In the genomic region with DNA sequence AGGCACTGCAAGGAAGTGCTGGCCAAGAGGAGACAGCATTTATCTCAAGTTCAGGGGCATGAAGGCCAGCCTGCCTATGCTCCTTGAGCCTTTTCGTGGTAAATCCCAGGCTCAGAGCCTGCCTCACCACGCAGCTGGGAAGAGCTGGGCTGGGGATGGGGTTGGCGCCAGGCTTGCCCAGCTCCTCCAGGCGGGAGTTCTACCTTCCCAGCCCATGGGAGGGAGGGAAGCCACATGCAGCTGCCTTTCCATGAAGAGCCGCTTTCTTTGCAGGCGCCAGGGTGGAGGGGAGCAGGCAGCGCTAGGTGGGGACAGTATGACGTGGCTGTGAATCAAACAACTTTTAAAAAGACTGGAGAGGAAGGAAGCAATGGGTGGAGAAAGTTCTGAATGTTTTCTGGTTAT, we compare ENCODE assay signal across 12 cellular contexts. TPM values are rescaled to one million over a fixed set of nuclear protein-coding genes. Genes with fewer than 3 reads are reported as not detected.
A peak's percentile ranks its signal among the peaks of the same experiment; 100 is the strongest.
DNase-seq lines count a peak whose midpoint lies in the region; ATAC-seq, FAIRE-seq and TF ChIP-seq lines count a peak whose summit lies in the region.
"Had no signal": no experiment of that assay in that cellular context is flagged by ENCODE, and none has a peak within 500 bp of the region (broad histone marks: within the 10 kb centered on the region; RNA-seq: fewer than 3 reads in every experiment).

No MANE protein-coding gene starts in this region.

- DNase-seq in GM23338 (ENCODE audit: low spot score) (peak; percentile 79), astrocyte (ENCODE audit: low read depth) (peak; percentile 32), hepatic stellate cell (ENCODE audit: low spot score) (peak; percentile 12), trophoblast cell (no peak), HUDEP-2 (lab: John Stamatoyannopoulos, UW; ENCODE audit: unreplicated experiment in 76 of 76) (no peak)
- no peak for DNase-seq in stimulated activated CD4-positive, alpha-beta T cell treated with anti-CD3 and anti-CD28 coated beads, Interleukin-4, amount 100 ng/mL, for 4 hours
- DNase-seq in T-helper 2 cell treated with Interferon-gamma antibody and Interleukin-4, amounts not matched to agents 5 μg/mL and 100 μg/mL, for 36 hours (ENCODE audit: low spot score), result no peak
- DNase-seq: stimulated activated naive CD8-positive, alpha-beta T cell treated with anti-CD3 and anti-CD28 coated beads, Interleukin-15, Interleukin-2, amounts not matched to agents 100 U/mL and 50 U/mL, for 24 hours had no signal

- H3K4me1 ChIP-seq in GM23338 (ENCODE audit: insufficient read depth) (peaks cover 24% of the 10 kb centered on the region), astrocyte (ENCODE audit: insufficient read depth, low read length) (no peaks in the 10 kb centered on the region), trophoblast cell (ENCODE audit: control insufficient read depth in 1 of 2, insufficient read depth in 2 of 2, low read length in 2 of 2) (peaks cover 0 to 3% of the 10 kb centered on the region in 2 experiments)

- H2BK5ac ChIP-seq in trophoblast cell (ENCODE audit: low read depth, low read length, poor library complexity), result no peak overlapping the region

- no peak overlapping the region for H2BK12ac ChIP-seq in trophoblast cell (ENCODE audit: low read length)

- H4K20me1 ChIP-seq in GM23338 (replicated peaks; ENCODE audit: insufficient read depth), result no peaks in the 10 kb centered on the region
- no peaks in the 10 kb centered on the region for H4K20me1 ChIP-seq in astrocyte (ENCODE audit: insufficient read depth, low read length)

- no peak overlapping the region for H2AK5ac ChIP-seq in trophoblast cell (ENCODE audit: low read length)

- H3K4me1 Mint-ChIP-seq in GM23338 (peaks cover 26% of the 10 kb centered on the region), astrocyte (ENCODE audit: low read depth, unreplicated experiment) (peaks cover 7% of the 10 kb centered on the region)
- H3K4me1 Mint-ChIP-seq in T-helper 2 cell treated with Interferon-gamma antibody and Interleukin-4, amounts not matched to agents 5 μg/mL and 100 μg/mL, for 36 hours (ENCODE audit: low read depth), result no peaks in the 10 kb centered on the region
- H3K4me1 Mint-ChIP-seq: activated naive CD4-positive, alpha-beta T cell treated with anti-CD3 and anti-CD28 coated beads, Interleukin-2, amount 50 U/mL, for 24 hours had no signal

- H3K9me2 ChIP-seq in GM23338 (ENCODE audit: insufficient read depth), result no peaks in the 10 kb centered on the region

- H3K9ac ChIP-seq in astrocyte (ENCODE audit: low read length) (no peak overlapping the region), trophoblast cell (ENCODE audit: low read length) (no peak overlapping the region)

- H3K27ac ChIP-seq in GM23338 (ENCODE audit: low read depth) (0 out of 2 replicates have a peak overlapping the region, but pooled peaks have one; percentile 28), astrocyte (ENCODE audit: low read depth, low read length) (no peak overlapping the region), trophoblast cell (ENCODE audit: low read depth, low read length) (no peak overlapping the region)

- H3K79me2 ChIP-seq in GM23338 (replicated peaks; ENCODE audit: insufficient read depth) (no peaks in the 10 kb centered on the region), astrocyte (ENCODE audit: insufficient read depth, low read length) (no peaks in the 10 kb centered on the region), trophoblast cell (ENCODE audit: control insufficient read depth, insufficient read depth, low read length, poor library complexity) (no peaks in the 10 kb centered on the region)

- H3K4me2 ChIP-seq in GM23338, result peak overlapping the region; percentile 64
- peak overlapping the region; percentile 59 for H3K4me2 ChIP-seq in astrocyte (ENCODE audit: low read length)
- H3K4me2 ChIP-seq in trophoblast cell (ENCODE audit: low read length), result no peak overlapping the region

- peak overlapping the region; percentile 38; the same call in 1 of the 2 replicates for H3K27ac Mint-ChIP-seq in GM23338
- H3K27ac Mint-ChIP-seq in astrocyte (ENCODE audit: unreplicated experiment), result no peak overlapping the region
- H3K27ac Mint-ChIP-seq in T-helper 2 cell treated with Interferon-gamma antibody and Interleukin-4, amounts not matched to agents 5 μg/mL and 100 μg/mL, for 36 hours, result no peak overlapping the region
- H3K27ac Mint-ChIP-seq: activated naive CD4-positive, alpha-beta T cell treated with anti-CD3 and anti-CD28 coated beads, Interleukin-2, amount 50 U/mL, for 24 hours had no signal

- H3K79me1 ChIP-seq in trophoblast cell (ENCODE audit: low read length), result no peaks in the 10 kb centered on the region

- no CpG with 5 or more reads among the region's 8 CpGs for WGBS in trophoblast cell (ENCODE audit: extremely low coverage, insufficient coverage, insufficient read length)

- H3K36me3 ChIP-seq in GM23338 (ENCODE audit: insufficient read depth) (no peaks in the 10 kb centered on the region), astrocyte (ENCODE audit: insufficient read depth, low read length) (no peaks in the 10 kb centered on the region), trophoblast cell (ENCODE audit: control insufficient read depth in 1 of 2, insufficient read depth in 2 of 2, low read length in 2 of 2) (no peaks in the 10 kb centered on the region)

- H2AFZ ChIP-seq in GM23338 (peak overlapping the region; percentile 84), astrocyte (ENCODE audit: low read depth, low read length) (peak overlapping the region; percentile 87), trophoblast cell (ENCODE audit: insufficient read depth, low read length, poor library complexity) (peak overlapping the region; percentile 15)

- H3K4me3 ChIP-seq in GM23338 (0 out of 2 replicates have a peak overlapping the region, but pooled peaks have one; percentile 18), astrocyte (ENCODE audit: insufficient read depth, low read depth, low read length) (no peak overlapping the region), trophoblast cell (ENCODE audit: low read depth, low read length) (no peak overlapping the region)

- H3K9me3 Mint-ChIP-seq in GM23338 (no peaks in the 10 kb centered on the region), astrocyte (ENCODE audit: unreplicated experiment) (no peaks in the 10 kb centered on the region)
- H3K9me3 Mint-ChIP-seq in T-helper 2 cell treated with Interferon-gamma antibody and Interleukin-4, amounts not matched to agents 5 μg/mL and 100 μg/mL, for 36 hours, result no peaks in the 10 kb centered on the region
- H3K9me3 Mint-ChIP-seq: activated naive CD4-positive, alpha-beta T cell treated with anti-CD3 and anti-CD28 coated beads, Interleukin-2, amount 50 U/mL, for 24 hours had no signal

- TF ChIP-seq CTCF in GM23338 (conservative IDR thresholded peaks at IDR 0.05; ENCODE audit: low read depth in 2 of 2) (no peak), astrocyte (IDR thresholded peaks at IDR 0.05; ENCODE audit: insufficient read depth, low read depth, low read length) (no peak)

- no peak overlapping the region for H3K23ac ChIP-seq in trophoblast cell (ENCODE audit: low read length)

- H3K27me3 Mint-ChIP-seq in GM23338 (ENCODE audit: insufficient read depth, low read depth, poor library complexity), result peaks cover 2% of the 10 kb centered on the region
- H3K27me3 Mint-ChIP-seq in astrocyte (ENCODE audit: low read depth, unreplicated experiment), result no peaks in the 10 kb centered on the region
- peaks cover 28% of the 10 kb centered on the region for H3K27me3 Mint-ChIP-seq in T-helper 2 cell treated with Interferon-gamma antibody and Interleukin-4, amounts not matched to agents 5 μg/mL and 100 μg/mL, for 36 hours (ENCODE audit: low read depth)
- H3K27me3 Mint-ChIP-seq: activated naive CD4-positive, alpha-beta T cell treated with anti-CD3 and anti-CD28 coated beads, Interleukin-2, amount 50 U/mL, for 24 hours had no signal

- no peak overlapping the region for H4K8ac ChIP-seq in trophoblast cell (ENCODE audit: low read depth, low read length)

- H3K36me3 Mint-ChIP-seq in GM23338 (ENCODE audit: low read depth), result no peaks in the 10 kb centered on the region
- no peaks in the 10 kb centered on the region for H3K36me3 Mint-ChIP-seq in astrocyte (ENCODE audit: low read depth, unreplicated experiment)
- H3K36me3 Mint-ChIP-seq in T-helper 2 cell treated with Interferon-gamma antibody and Interleukin-4, amounts not matched to agents 5 μg/mL and 100 μg/mL, for 36 hours (ENCODE audit: low read depth), result no peaks in the 10 kb centered on the region
- H3K36me3 Mint-ChIP-seq: activated naive CD4-positive, alpha-beta T cell treated with anti-CD3 and anti-CD28 coated beads, Interleukin-2, amount 50 U/mL, for 24 hours had no signal

- H4K91ac ChIP-seq in trophoblast cell (ENCODE audit: low read depth, low read length), result no peak overlapping the region

- no peak overlapping the region for H3K18ac ChIP-seq in trophoblast cell (ENCODE audit: low read length)

- no peak overlapping the region for H3K14ac ChIP-seq in trophoblast cell (ENCODE audit: low read length)

- no peak overlapping the region for H3K4ac ChIP-seq in trophoblast cell (ENCODE audit: low read depth, low read length)

- H3F3A ChIP-seq in GM23338 (replicated peaks; ENCODE audit: low read depth), result no peaks in the 10 kb centered on the region

- H3K9me3 ChIP-seq in astrocyte (ENCODE audit: insufficient read depth, low read depth, low read length), result no peaks in the 10 kb centered on the region
- H3K9me3 ChIP-seq in trophoblast cell (ENCODE audit: insufficient read depth, low read depth, low read length), result no peaks in the 10 kb centered on the region

- no peak overlapping the region for H4K12ac ChIP-seq in trophoblast cell (ENCODE audit: low read depth, low read length)

- ATAC-seq in GM23338 (peak; percentile 100), GM19328 (IDR thresholded peaks at IDR 0.05; ENCODE audit: unreplicated experiment) (no peak)
- ATAC-seq: stimulated activated naive CD8-positive, alpha-beta T cell treated with anti-CD3 and anti-CD28 coated beads, Interleukin-15, Interleukin-2, amounts not matched to agents 100 U/mL and 50 U/mL, for 24 hours had no signal

- no peak for FAIRE-seq in astrocyte (lab: Jason Lieb, UNC)
- FAIRE-seq: frontal cortex, TTC549 had no signal

- H3K4me3 Mint-ChIP-seq in GM23338 (peak overlapping the region; percentile 39), astrocyte (ENCODE audit: unreplicated experiment) (no peak overlapping the region)
- H3K4me3 Mint-ChIP-seq in T-helper 2 cell treated with Interferon-gamma antibody and Interleukin-4, amounts not matched to agents 5 μg/mL and 100 μg/mL, for 36 hours, result no peak overlapping the region
- H3K4me3 Mint-ChIP-seq: activated naive CD4-positive, alpha-beta T cell treated with anti-CD3 and anti-CD28 coated beads, Interleukin-2, amount 50 U/mL, for 24 hours had no signal

- H2BK120ac ChIP-seq in trophoblast cell (ENCODE audit: insufficient read depth, low read length, poor library complexity), result no peak overlapping the region

- H3K27me3 ChIP-seq in GM23338 (ENCODE audit: insufficient read depth), result no peaks in the 10 kb centered on the region
- H3K27me3 ChIP-seq in astrocyte (ENCODE audit: insufficient read depth, low read length), result no peaks in the 10 kb centered on the region
- H3K27me3 ChIP-seq in trophoblast cell (ENCODE audit: insufficient read depth, low read length), result no peaks in the 10 kb centered on the region

TF ChIP-seq in GM23338, 12 proteins besides CTCF, POLR2A, EP300 and RAD21 (continues in another document):
- TF ChIP-seq ZNF114 (CRISPR knock-in tag; IDR thresholded peaks at IDR 0.05), result no peak

RNA-seq across cellular contexts. Expression of a gene that starts 19.5 kb away (rescaled TPM):
- 11.8 and 13.1 TPM in 2 replicates for total RNA-seq in GM23338 (2014; rRNA removed; shearing (Covaris generic))
- polyA plus RNA-seq in GM23338 (2016; fragmentation: Nextera tagmentation; extraction: Ambion mirVana), result 7.4 and 9.8 TPM in 2 replicates
- total RNA-seq in astrocyte, result 8.6 and 10.3 TPM in 2 replicates
- 8.7 TPM in 2 replicates for polyA plus RNA-seq in trophoblast cell (2013)

Comparison
In these comparisons a context has a peak if more than half of its experiments do, and no peak if none do; other contexts are left out.
1. DNase-seq: peak in GM23338 (single experiment), astrocyte (single experiment) and hepatic stellate cell (single experiment); none in trophoblast cell (0 of 2), HUDEP-2 (0 of 76), stimulated activated CD4-positive, alpha-beta T cell treated with anti-CD3 and anti-CD28 coated beads, Interleukin-4, amount 100 ng/mL, for 4 hours (0 of 2) and T-helper 2 cell treated with Interferon-gamma antibody and Interleukin-4, amounts not matched to agents 5 μg/mL and 100 μg/mL, for 36 hours (single experiment).
2. H2AFZ ChIP-seq: peak in every context shown above with its lines; median percentile 87 in astrocyte; 84 in GM23338; 15 in trophoblast cell.